1 cellular context compared by ENCODE assay signal in genomic region chr17:8153550-8153956, GRCh38.
TF ChIP-seq lines count a peak whose summit lies in the region.

No MANE protein-coding gene starts in this region.

TF ChIP-seq in HepG2, 621 proteins besides CTCF, POLR2A, EP300 and RAD21 (continued from another document and continues in another):
- TF ChIP-seq ATF6 (CRISPR knock-in tag; conservative IDR thresholded peaks at IDR 0.05) (no peak), ZNF766 (CRISPR knock-in tag; IDR thresholded peaks at IDR 0.05; ENCODE audit: borderline replicate concordance) (no peak), CENPX (CRISPR knock-in tag; IDR thresholded peaks at IDR 0.05) (no peak), RFXAP (CRISPR knock-in tag; IDR thresholded peaks at IDR 0.05; ENCODE audit: borderline replicate concordance) (no peak), ZSCAN21 (CRISPR knock-in tag; IDR thresholded peaks at IDR 0.05; ENCODE audit: borderline replicate concordance) (no peak), SRF (IDR thresholded peaks at IDR 0.05; ENCODE audit: low read depth, low read length) (no peak), LRRFIP1 (CRISPR knock-in tag; conservative IDR thresholded peaks at IDR 0.05) (no peak), NFE2L1 (CRISPR knock-in tag; IDR thresholded peaks at IDR 0.05; ENCODE audit: borderline replicate concordance) (no peak), MAF1 (CRISPR knock-in tag; IDR thresholded peaks at IDR 0.05; ENCODE audit: borderline replicate concordance) (no peak), NCOR1 (IDR thresholded peaks at IDR 0.05; ENCODE audit: borderline replicate concordance, low read length) (no peak; the same call in 1 of the 2 replicates), ZNF672 (CRISPR knock-in tag; IDR thresholded peaks at IDR 0.05) (no peak), ZNF142 (CRISPR knock-in tag; IDR thresholded peaks at IDR 0.05) (no peak), ZSCAN20 (CRISPR knock-in tag; IDR thresholded peaks at IDR 0.05; ENCODE audit: borderline replicate concordance) (no peak), ZNF704 (CRISPR knock-in tag; IDR thresholded peaks at IDR 0.05; ENCODE audit: borderline replicate concordance) (no peak), SNRNP70 (IDR thresholded peaks at IDR 0.05; ENCODE audit: low read depth, low read length) (no peak), THAP9 (CRISPR knock-in tag; IDR thresholded peaks at IDR 0.05; ENCODE audit: borderline replicate concordance) (no peak), ZNF160 (CRISPR knock-in tag; IDR thresholded peaks at IDR 0.05) (no peak), HOXA3 (CRISPR knock-in tag; IDR thresholded peaks at IDR 0.05) (peak; percentile 30; the same call in 1 of the 2 replicates), ZNF530 (CRISPR knock-in tag; IDR thresholded peaks at IDR 0.05; ENCODE audit: low read depth) (no peak), SMC3 (IDR thresholded peaks at IDR 0.05; ENCODE audit: low read length) (no peak), JARID2 (CRISPR knock-in tag; IDR thresholded peaks at IDR 0.05; ENCODE audit: insufficient replicate concordance) (no peak), HNF4G (IDR thresholded peaks at IDR 0.05; ENCODE audit: borderline replicate concordance, low read depth, low read length) (no peak), HNF4G (CRISPR knock-in tag; IDR thresholded peaks at IDR 0.05; ENCODE audit: borderline replicate concordance, low read depth) (no peak), ELF1 (CRISPR knock-in tag; IDR thresholded peaks at IDR 0.05) (no peak), BCL6 (CRISPR knock-in tag; IDR thresholded peaks at IDR 0.05) (peak; percentile 45; the same call in 1 of the 2 replicates), ZNF639 (CRISPR knock-in tag; conservative IDR thresholded peaks at IDR 0.05) (no peak), MTA1 (CRISPR knock-in tag; IDR thresholded peaks at IDR 0.05; ENCODE audit: borderline replicate concordance) (no peak), ZNF441 (CRISPR knock-in tag; IDR thresholded peaks at IDR 0.05; ENCODE audit: borderline replicate concordance) (no peak), SRY (CRISPR knock-in tag; IDR thresholded peaks at IDR 0.05) (no peak), CBX5 (CRISPR knock-in tag; IDR thresholded peaks at IDR 0.05; ENCODE audit: borderline replicate concordance) (no peak), RNF219 (CRISPR knock-in tag; IDR thresholded peaks at IDR 0.05) (no peak), HNF4A (CRISPR knock-in tag; IDR thresholded peaks at IDR 0.05) (no peak), ZNF446 (CRISPR knock-in tag; IDR thresholded peaks at IDR 0.05) (no peak), ZSCAN25 (CRISPR knock-in tag; IDR thresholded peaks at IDR 0.05) (no peak), ZIK1 (CRISPR knock-in tag; IDR thresholded peaks at IDR 0.05; ENCODE audit: borderline replicate concordance, low read depth) (no peak), GMEB2 (CRISPR knock-in tag; IDR thresholded peaks at IDR 0.05; ENCODE audit: low read depth) (no peak), THYN1 (CRISPR knock-in tag; IDR thresholded peaks at IDR 0.05; ENCODE audit: borderline replicate concordance, low read depth) (no peak), MLLT10 (CRISPR knock-in tag; IDR thresholded peaks at IDR 0.05) (no peak), KDM5B (CRISPR knock-in tag; IDR thresholded peaks at IDR 0.05; ENCODE audit: borderline replicate concordance) (no peak)
